Comparison of ENCODE assay signal across 1 cellular context in genomic region chr1:1055841-1056736, GRCh38.
TF ChIP-seq lines count a peak whose summit lies in the region.

No MANE protein-coding gene starts in this region.

TF ChIP-seq in K562, 482 proteins besides CTCF, POLR2A, EP300 and RAD21:
- TF ChIP-seq ZNF696 (CRISPR knock-in tag; conservative IDR thresholded peaks at IDR 0.05) (no peak), SP1 (CRISPR knock-in tag; IDR thresholded peaks at IDR 0.05) (no peak), ZNF263 (CRISPR knock-in tag; IDR thresholded peaks at IDR 0.05; ENCODE audit: borderline replicate concordance) (peak; percentile 72), POLR2G (IDR thresholded peaks at IDR 0.05; ENCODE audit: low read depth, low read length) (peak; percentile 56), SRSF7 (optimal IDR thresholded peaks at IDR 0.05; ENCODE audit: low read depth, low read length) (peak; percentile 56), KDM1A (IDR thresholded peaks at IDR 0.05) (0 out of 4 replicates have a peak, but pooled peaks of 1 of the 2 experiments have one; percentile 11), RBM22 (IDR thresholded peaks at IDR 0.05; ENCODE audit: low read depth, low read length, poor library complexity, severe bottlenecking) (peak; percentile 46), SUPT5H (IDR thresholded peaks at IDR 0.05) (peak; percentile 53; the same call in 1 of the 2 replicates), EGR1 (conservative IDR thresholded peaks at IDR 0.05) (peak; percentile 68), NELFE (IDR thresholded peaks at IDR 0.05; ENCODE audit: insufficient read depth, insufficient read length) (no peak), MAX (CRISPR knock-in tag; IDR thresholded peaks at IDR 0.05) (peak; percentile 32; the same call in 1 of the 2 replicates)
